9 cellular contexts compared by ENCODE assay signal in genomic region chr6:26268659-26269402, GRCh38.
DNase-seq lines count a peak whose midpoint lies in the region; ATAC-seq and TF ChIP-seq lines count a peak whose summit lies in the region.
"Had no signal": no experiment of that assay in that cellular context is flagged by ENCODE, and none has a peak within 500 bp of the region (broad histone marks: within the 10 kb centered on the region; RNA-seq: fewer than 3 reads in every experiment).

No MANE protein-coding gene starts in this region.

- H3K27me3 Mint-ChIP-seq in activated naive CD8-positive, alpha-beta T cell treated with anti-CD3 and anti-CD28 coated beads, Interleukin-2, amount 50 U/mL, for 24 hours, result peaks cover 3% of the 10 kb centered on the region

- H3K4me3 ChIP-seq in mesodermal cell (ENCODE audit: extremely low read depth, insufficient read depth, low read length, poor library complexity, severe bottlenecking), result peak overlapping the region; percentile 63
- H3K4me3 ChIP-seq: A549 had no signal

- CTCF ChIA-PET in HEK293T (lab: Yijun Ruan, JAX), result no interaction called here

- H3K27ac ChIP-seq in mesodermal cell (ENCODE audit: low read depth, low read length, severe bottlenecking), result no peak overlapping the region
- H3K27ac ChIP-seq: A549 had no signal

- H3K4me3 Mint-ChIP-seq in activated naive CD8-positive, alpha-beta T cell treated with anti-CD3 and anti-CD28 coated beads, Interleukin-2, amount 50 U/mL, for 24 hours, result peak overlapping the region; percentile 22

- no peaks in the 10 kb centered on the region for H3K9me3 Mint-ChIP-seq in activated naive CD8-positive, alpha-beta T cell treated with anti-CD3 and anti-CD28 coated beads, Interleukin-2, amount 50 U/mL, for 24 hours

- ATAC-seq in activated naive CD8-positive, alpha-beta T cell treated with anti-CD3 and anti-CD28 coated beads, Interleukin-2, amount 50 U/mL, for 24 hours, result peak; percentile 16
- ATAC-seq: A549 had no signal

- no peaks in the 10 kb centered on the region for H3K36me3 ChIP-seq in mesodermal cell (ENCODE audit: control insufficient read depth, insufficient read depth, low read length)

- POLR2A ChIA-PET in HEK293T (lab: Yijun Ruan, JAX), result interaction anchor here (1.3 kb wide), 1 partner anchor 18 kb away, joined by 5 read pairs; a partner anchor contains a TSS

- 69 to 77% methylated on average over 16 to 19 of the region's 19 CpGs for WGBS in mesodermal cell (ENCODE audit: insufficient coverage in 2 of 2), 2 experiments

- peaks cover 3% of the 10 kb centered on the region for H3K36me3 Mint-ChIP-seq in activated naive CD8-positive, alpha-beta T cell treated with anti-CD3 and anti-CD28 coated beads, Interleukin-2, amount 50 U/mL, for 24 hours (ENCODE audit: low read depth)

- H3K9me3 ChIP-seq in mesodermal cell (ENCODE audit: control insufficient read depth, low read length), result no peaks in the 10 kb centered on the region

- H3K27ac Mint-ChIP-seq in activated naive CD8-positive, alpha-beta T cell treated with anti-CD3 and anti-CD28 coated beads, Interleukin-2, amount 50 U/mL, for 24 hours, result peak overlapping the region; percentile 22

- H3K4me1 ChIP-seq in mesodermal cell (ENCODE audit: control insufficient read depth, insufficient read depth, low read length, poor library complexity, severe bottlenecking), result peaks cover 6% of the 10 kb centered on the region
- H3K4me1 ChIP-seq: A549 had no signal

- DNase-seq in NCI-H1417 (lab: John Stamatoyannopoulos, UW) (peak; percentile 30 to 72 (median 46)), NCI-H1417 treated with DMSO at 0.1 percent for 48 hours (lab: John Stamatoyannopoulos, UW) (no peak), NCI-H146 (lab: John Stamatoyannopoulos, UW) (peak; percentile 94), midbrain (lab: John Stamatoyannopoulos, UW) (no peak), HEK293T (ENCODE audit: extremely low spot score) (no peak), MV-4-11 (lab: John Stamatoyannopoulos, UW) (no peak)
- peak; percentile 39 for DNase-seq in activated naive CD8-positive, alpha-beta T cell treated with anti-CD3 and anti-CD28 coated beads, Interleukin-2, amount 50 U/mL, for 24 hours

- peaks cover 20% of the 10 kb centered on the region for H3K4me1 Mint-ChIP-seq in activated naive CD8-positive, alpha-beta T cell treated with anti-CD3 and anti-CD28 coated beads, Interleukin-2, amount 50 U/mL, for 24 hours

TF ChIP-seq in HEK293T, 16 proteins besides CTCF, POLR2A, EP300 and RAD21:
- TF ChIP-seq NFRKB (IDR thresholded peaks at IDR 0.05) (no peak), BHLHE40 (IDR thresholded peaks at IDR 0.05; ENCODE audit: borderline replicate concordance) (no peak), ELF4 (IDR thresholded peaks at IDR 0.05) (no peak), FOXK2 (IDR thresholded peaks at IDR 0.05) (no peak)

Comparison
In these comparisons a context has a peak if more than half of its experiments do, and no peak if none do; other contexts are left out.
1. DNase-seq: peak in NCI-H1417 (3 of 3), NCI-H146 (single experiment) and activated naive CD8-positive, alpha-beta T cell treated with anti-CD3 and anti-CD28 coated beads, Interleukin-2, amount 50 U/mL, for 24 hours (single experiment); none in NCI-H1417 treated with DMSO at 0.1 percent for 48 hours (single experiment), midbrain (single experiment), HEK293T (single experiment) and MV-4-11 (single experiment).